Comparison of ENCODE assay signal across 14 cellular contexts in the genomic region with DNA sequence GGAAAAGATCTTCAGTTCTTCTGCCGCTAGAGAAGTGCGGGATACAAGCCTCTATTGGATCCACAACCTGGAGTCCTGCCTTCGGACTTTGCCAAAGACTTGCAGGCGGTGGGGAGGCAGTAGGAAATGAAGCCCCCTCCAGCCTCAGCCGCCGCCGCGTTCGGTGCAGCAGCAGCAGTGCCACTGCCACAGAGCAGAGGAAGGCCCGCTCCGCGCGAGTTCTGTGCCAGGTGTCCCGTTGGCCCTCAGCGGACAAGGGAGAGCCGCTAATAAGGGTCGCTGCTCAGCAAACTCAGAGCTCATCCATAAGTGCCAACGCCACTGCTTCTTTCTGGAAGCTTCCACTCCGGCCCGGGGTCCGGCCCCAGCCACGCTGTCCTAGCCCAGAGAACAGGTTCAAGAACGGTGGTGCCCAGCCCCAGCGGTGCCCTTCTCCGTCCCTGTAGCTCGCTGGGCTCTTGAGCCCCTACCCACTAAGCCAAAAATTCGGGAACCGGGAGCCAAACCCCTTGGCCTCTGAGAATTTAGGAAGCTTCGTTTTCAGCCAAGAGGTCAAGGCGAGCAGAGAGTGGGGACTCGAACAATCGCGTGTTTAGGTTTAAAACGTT. TPM values are rescaled to one million over a fixed set of nuclear protein-coding genes. Genes with fewer than 3 reads are reported as not detected.
DNase-seq lines count a peak whose midpoint lies in the region; ATAC-seq lines count a peak whose summit lies in the region.
"Had no signal": no experiment of that assay in that cellular context is flagged by ENCODE, and none has a peak within 500 bp of the region (broad histone marks: within the 10 kb centered on the region; RNA-seq: fewer than 3 reads in every experiment).

No MANE protein-coding gene starts in this region.

- no peak overlapping the region for H3K18ac ChIP-seq in mesenchymal stem cell (ENCODE audit: low read depth in 1 of 2, low read length in 2 of 2)

- H3K9me3 Mint-ChIP-seq in activated naive CD8-positive, alpha-beta T cell (ENCODE audit: low read depth), result no peaks in the 10 kb centered on the region
- no peaks in the 10 kb centered on the region for H3K9me3 Mint-ChIP-seq in activated naive CD8-positive, alpha-beta T cell treated with anti-CD3 and anti-CD28 coated beads for 36 hours
- no peaks in the 10 kb centered on the region for H3K9me3 Mint-ChIP-seq in stimulated activated naive CD8-positive, alpha-beta T cell treated with anti-CD3 and anti-CD28 coated beads, Interleukin-15, amount 100 ng/mL, for 72 hours

- H3K4me3 Mint-ChIP-seq in activated naive CD8-positive, alpha-beta T cell, result peak overlapping the region; percentile 62
- H3K4me3 Mint-ChIP-seq in activated naive CD8-positive, alpha-beta T cell treated with anti-CD3 and anti-CD28 coated beads for 36 hours, result no peak overlapping the region
- H3K4me3 Mint-ChIP-seq in T-helper 17 cell, result peak overlapping the region; percentile 60
- H3K4me3 Mint-ChIP-seq in stimulated activated naive CD8-positive, alpha-beta T cell treated with anti-CD3 and anti-CD28 coated beads, Interleukin-15, amount 100 ng/mL, for 72 hours, result peak overlapping the region; percentile 63 to 66

- WGBS in mesenchymal stem cell, result 2% methylated on average over 29 of the region's 34 CpGs

- no peak overlapping the region for H3K4ac ChIP-seq in mesenchymal stem cell (ENCODE audit: low read depth in 1 of 2, low read length in 2 of 2)

- H3K4me2 ChIP-seq in mesenchymal stem cell (ENCODE audit: low read length, poor library complexity, severe bottlenecking), result no peak overlapping the region

- peak overlapping the region; percentile 67 for H3K9ac ChIP-seq in mesenchymal stem cell (ENCODE audit: low read length)

- H3K14ac ChIP-seq in mesenchymal stem cell (ENCODE audit: low read length in 2 of 2), result no peak overlapping the region

- peaks cover 0 to 52% of the 10 kb centered on the region in 2 experiments for H3K27me3 ChIP-seq in mesenchymal stem cell (ENCODE audit: control insufficient read depth in 1 of 2, insufficient read depth in 1 of 2, low read length in 2 of 2)

- H3K4me1 ChIP-seq in mesenchymal stem cell (ENCODE audit: control insufficient read depth, insufficient read depth, low read depth, low read length), result peaks cover 20% of the 10 kb centered on the region

- H2AFZ ChIP-seq in mesenchymal stem cell (ENCODE audit: low read depth, low read length), result no peak overlapping the region

- peak overlapping the region in 1 of 2 experiments; percentile 23 for H3K23ac ChIP-seq in mesenchymal stem cell (ENCODE audit: low read length in 2 of 2)

- DNase-seq in activated naive CD8-positive, alpha-beta T cell treated with anti-CD3 and anti-CD28 coated beads for 36 hours, result no peak
- DNase-seq in T-helper 17 cell (no peak), mesenchymal stem cell (no peak), GOT3 (lab: John Stamatoyannopoulos, UW) (no peak), globus pallidus (ENCODE audit: low spot score) (no peak), NCI-H128 (lab: John Stamatoyannopoulos, UW; ENCODE audit: unreplicated experiment) (no peak)
- no peak for DNase-seq in stimulated activated naive CD8-positive, alpha-beta T cell treated with anti-CD3 and anti-CD28 coated beads, Interleukin-15, amount 100 ng/mL, for 72 hours
- DNase-seq: amniotic stem cell; DND-41; effector CD4-positive, alpha-beta T cell; NCI-H2171 had no signal

- peaks cover 47% of the 10 kb centered on the region for H3K4me1 Mint-ChIP-seq in activated naive CD8-positive, alpha-beta T cell (ENCODE audit: low read depth)
- H3K4me1 Mint-ChIP-seq in activated naive CD8-positive, alpha-beta T cell treated with anti-CD3 and anti-CD28 coated beads for 36 hours, result peaks cover 37% of the 10 kb centered on the region
- H3K4me1 Mint-ChIP-seq in T-helper 17 cell, result peaks cover 20% of the 10 kb centered on the region
- H3K4me1 Mint-ChIP-seq in stimulated activated naive CD8-positive, alpha-beta T cell treated with anti-CD3 and anti-CD28 coated beads, Interleukin-15, amount 100 ng/mL, for 72 hours, result peaks cover 50% of the 10 kb centered on the region

- no peak overlapping the region for H3K27ac ChIP-seq in mesenchymal stem cell (ENCODE audit: low read length, poor library complexity, severe bottlenecking)
- H3K27ac ChIP-seq: vagina had no signal

- H2BK15ac ChIP-seq in mesenchymal stem cell (ENCODE audit: low read depth, poor library complexity, severe bottlenecking), result no peak overlapping the region

- H3K27ac Mint-ChIP-seq in activated naive CD8-positive, alpha-beta T cell, result no peak overlapping the region
- no peak overlapping the region for H3K27ac Mint-ChIP-seq in activated naive CD8-positive, alpha-beta T cell treated with anti-CD3 and anti-CD28 coated beads for 36 hours
- no peak overlapping the region for H3K27ac Mint-ChIP-seq in T-helper 17 cell
- H3K27ac Mint-ChIP-seq in stimulated activated naive CD8-positive, alpha-beta T cell treated with anti-CD3 and anti-CD28 coated beads, Interleukin-15, amount 100 ng/mL, for 72 hours, result peak overlapping the region in 1 of 2 donors; percentile 83

- H3K36me3 Mint-ChIP-seq in activated naive CD8-positive, alpha-beta T cell, result no peaks in the 10 kb centered on the region
- H3K36me3 Mint-ChIP-seq in activated naive CD8-positive, alpha-beta T cell treated with anti-CD3 and anti-CD28 coated beads for 36 hours, result no peaks in the 10 kb centered on the region
- H3K36me3 Mint-ChIP-seq in T-helper 17 cell (ENCODE audit: low read depth), result peaks cover 2% of the 10 kb centered on the region

- H4K8ac ChIP-seq in mesenchymal stem cell (ENCODE audit: low read length), result no peak overlapping the region

- no peak overlapping the region for H2BK120ac ChIP-seq in mesenchymal stem cell (ENCODE audit: low read depth, low read length)

- ATAC-seq in T-helper 17 cell, result no peak
- ATAC-seq in stimulated activated naive CD8-positive, alpha-beta T cell treated with anti-CD3 and anti-CD28 coated beads, Interleukin-15, amount 100 ng/mL, for 72 hours, result peak; percentile 13

- peaks cover 52% of the 10 kb centered on the region for H3K27me3 Mint-ChIP-seq in activated naive CD8-positive, alpha-beta T cell
- peaks cover 98% of the 10 kb centered on the region for H3K27me3 Mint-ChIP-seq in activated naive CD8-positive, alpha-beta T cell treated with anti-CD3 and anti-CD28 coated beads for 36 hours
- H3K27me3 Mint-ChIP-seq in T-helper 17 cell, result peaks cover 95% of the 10 kb centered on the region
- H3K27me3 Mint-ChIP-seq in stimulated activated naive CD8-positive, alpha-beta T cell treated with anti-CD3 and anti-CD28 coated beads, Interleukin-15, amount 100 ng/mL, for 72 hours, result peaks cover 100% of the 10 kb centered on the region

- H2BK5ac ChIP-seq in mesenchymal stem cell (ENCODE audit: low read depth, low read length, poor library complexity, severe bottlenecking), result no peak overlapping the region

- no peak overlapping the region for H4K91ac ChIP-seq in mesenchymal stem cell (ENCODE audit: low read length)

- H2AK5ac ChIP-seq in mesenchymal stem cell (ENCODE audit: low read length, severe bottlenecking), result peak overlapping the region; percentile 27

- H3K79me1 ChIP-seq in mesenchymal stem cell (replicated peaks; ENCODE audit: low read length, poor library complexity, severe bottlenecking), result peaks cover 7% of the 10 kb centered on the region

- H3K36me3 ChIP-seq in mesenchymal stem cell (ENCODE audit: control insufficient read depth in 1 of 2, insufficient read depth in 2 of 2, low read depth in 1 of 2, low read length in 2 of 2), result peaks cover 0 to 25% of the 10 kb centered on the region in 2 experiments
- H3K36me3 ChIP-seq: vagina had no signal

- H3K9me3 ChIP-seq in T-helper 17 cell (ENCODE audit: control insufficient read depth, low read length, poor library complexity, severe bottlenecking) (no peaks in the 10 kb centered on the region), mesenchymal stem cell (ENCODE audit: control insufficient read depth, low read length) (no peaks in the 10 kb centered on the region)
- H3K9me3 ChIP-seq: vagina had no signal

- H3K4me3 ChIP-seq in mesenchymal stem cell (ENCODE audit: insufficient read depth in 1 of 2, low read depth in 1 of 2, low read length in 2 of 2), result peak overlapping the region in 1 of 2 experiments; percentile 58
- H3K4me3 ChIP-seq: lung, vagina had no signal

- no peak overlapping the region for H2BK12ac ChIP-seq in mesenchymal stem cell (ENCODE audit: low read length in 2 of 2)

RNA-seq across cellular contexts. Expression of a gene that starts 6.4 kb away (rescaled TPM):
- total RNA-seq in activated naive CD8-positive, alpha-beta T cell treated with anti-CD3 and anti-CD28 coated beads for 36 hours, result not detected
- total RNA-seq in T-helper 17 cell, result not detected
- polyA plus RNA-seq in mesenchymal stem cell (2013, experiment 1 of 2), result 0.07 TPM
- 0.11 TPM for polyA plus RNA-seq in mesenchymal stem cell (2013, experiment 2 of 2)
